In the genomic region with DNA sequence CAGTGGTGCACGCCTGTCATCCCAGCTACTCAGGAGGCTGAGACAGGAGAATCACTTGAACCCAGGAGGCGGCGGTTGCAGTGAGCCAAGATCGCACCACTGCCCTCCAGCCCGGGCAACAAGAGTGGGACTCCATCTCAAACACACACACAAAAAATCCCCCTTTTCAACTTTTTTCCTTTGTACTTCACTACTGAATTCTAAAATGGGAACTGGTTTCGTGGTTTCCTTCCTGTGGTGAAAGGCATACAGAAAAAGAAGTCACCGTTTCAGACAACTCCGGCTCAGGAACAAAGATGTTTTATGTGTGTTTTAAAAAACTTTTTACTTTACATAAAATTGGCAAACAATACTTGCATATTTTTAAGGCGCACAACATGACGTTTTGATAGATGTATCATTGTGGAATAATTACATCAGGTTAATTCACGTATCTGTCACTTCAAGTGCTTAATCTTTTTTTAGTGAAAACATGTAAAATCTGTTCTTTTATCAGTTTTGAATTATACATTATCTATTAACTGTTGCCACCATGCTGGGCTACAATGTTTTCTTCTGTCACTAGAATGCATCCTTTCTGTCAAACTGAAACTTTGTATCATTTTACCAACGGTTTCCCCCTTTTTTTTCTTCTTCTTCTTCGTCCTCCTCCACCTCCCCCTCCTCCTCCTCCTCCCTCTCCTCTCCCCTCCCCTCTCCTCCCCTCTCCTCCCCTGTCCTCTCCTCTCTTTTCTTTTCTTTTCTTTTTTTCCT, we compare ENCODE assay signal across 9 cellular contexts.
DNase-seq lines count a peak whose midpoint lies in the region; ATAC-seq and TF ChIP-seq lines count a peak whose summit lies in the region.
"Had no signal": no experiment of that assay in that cellular context is flagged by ENCODE, and none has a peak within 500 bp of the region (broad histone marks: within the 10 kb centered on the region; RNA-seq: fewer than 3 reads in every experiment).

No MANE protein-coding gene starts in this region.

- H3K4me3 Mint-ChIP-seq in CD4-positive, alpha-beta T cell = peak overlapping the region; percentile 74
- peak overlapping the region; percentile 29 for H3K4me3 Mint-ChIP-seq in activated CD8-positive, alpha-beta T cell treated with anti-CD3 and anti-CD28 coated beads, Interleukin-2, amount 10 ng/mL, durations not matched to agents 7 days and 5 days

- H3K27ac ChIP-seq in CD4-positive, alpha-beta T cell (ENCODE audit: low read depth, low read length) = no peak overlapping the region

- no peaks in the 10 kb centered on the region for H3K9me3 Mint-ChIP-seq in CD4-positive, alpha-beta T cell
- peaks cover 8% of the 10 kb centered on the region for H3K9me3 Mint-ChIP-seq in activated CD8-positive, alpha-beta T cell treated with anti-CD3 and anti-CD28 coated beads, Interleukin-2, amount 10 ng/mL, durations not matched to agents 7 days and 5 days (ENCODE audit: insufficient read depth)

- POLR2A ChIA-PET in CD4-positive, alpha-beta T cell (lab: Charles Lee) = no interaction called here
- POLR2A ChIA-PET in activated CD8-positive, alpha-beta T cell treated with anti-CD3 and anti-CD28 coated beads, Interleukin-2, amount 10 ng/mL, durations not matched to agents 7 days and 5 days (lab: Charles Lee) = no interaction called here

- no peak for TF ChIP-seq CTCF in CD4-positive, alpha-beta T cell (IDR thresholded peaks at IDR 0.05)

- H3K36me3 Mint-ChIP-seq in CD4-positive, alpha-beta T cell (ENCODE audit: low read depth) = no peaks in the 10 kb centered on the region
- H3K36me3 Mint-ChIP-seq in activated CD8-positive, alpha-beta T cell treated with anti-CD3 and anti-CD28 coated beads, Interleukin-2, amount 10 ng/mL, durations not matched to agents 7 days and 5 days (ENCODE audit: low read depth) = no peaks in the 10 kb centered on the region

- peaks cover 5% of the 10 kb centered on the region for H3K27me3 Mint-ChIP-seq in CD4-positive, alpha-beta T cell
- no peaks in the 10 kb centered on the region for H3K27me3 Mint-ChIP-seq in activated CD8-positive, alpha-beta T cell treated with anti-CD3 and anti-CD28 coated beads, Interleukin-2, amount 10 ng/mL, durations not matched to agents 7 days and 5 days (ENCODE audit: low read depth)

- H3K27me3 ChIP-seq in CD4-positive, alpha-beta T cell (ENCODE audit: control insufficient read depth, insufficient read depth, low read length) = no peaks in the 10 kb centered on the region

- ATAC-seq in CD4-positive, alpha-beta T cell (ENCODE audit: poor library complexity) = peak; percentile 48
- peak; percentile 61 for ATAC-seq in GM19372 (IDR thresholded peaks at IDR 0.05; ENCODE audit: low read depth, unreplicated experiment)
- ATAC-seq in HG03571 (IDR thresholded peaks at IDR 0.05; ENCODE audit: unreplicated experiment) = peak; percentile 71
- peak; percentile 55 for ATAC-seq in activated CD8-positive, alpha-beta T cell treated with anti-CD3 and anti-CD28 coated beads, Interleukin-2, amount 10 ng/mL, durations not matched to agents 7 days and 5 days
- ATAC-seq in HG03469 (IDR thresholded peaks at IDR 0.05; ENCODE audit: unreplicated experiment) = no peak
- ATAC-seq: right cardiac atrium had no signal

- CTCF ChIA-PET in CD4-positive, alpha-beta T cell (lab: Charles Lee) = no interaction called here
- CTCF ChIA-PET in activated CD8-positive, alpha-beta T cell treated with anti-CD3 and anti-CD28 coated beads, Interleukin-2, amount 10 ng/mL, durations not matched to agents 7 days and 5 days (lab: Charles Lee) = no interaction called here

- peaks cover 19% of the 10 kb centered on the region for H3K4me1 Mint-ChIP-seq in CD4-positive, alpha-beta T cell (ENCODE audit: low read depth)
- H3K4me1 Mint-ChIP-seq in activated CD8-positive, alpha-beta T cell treated with anti-CD3 and anti-CD28 coated beads, Interleukin-2, amount 10 ng/mL, durations not matched to agents 7 days and 5 days (ENCODE audit: low read depth) = peaks cover 20% of the 10 kb centered on the region

- no peaks in the 10 kb centered on the region for H3K9me3 ChIP-seq in CD4-positive, alpha-beta T cell (ENCODE audit: control insufficient read depth, low read length)

- intact Hi-C loops in CD4-positive, alpha-beta T cell (cut with DNase I, micrococcal nuclease) = no loop called here

- H3K27ac Mint-ChIP-seq in CD4-positive, alpha-beta T cell = peak overlapping the region; percentile 10
- peak overlapping the region; percentile 52 for H3K27ac Mint-ChIP-seq in activated CD8-positive, alpha-beta T cell treated with anti-CD3 and anti-CD28 coated beads, Interleukin-2, amount 10 ng/mL, durations not matched to agents 7 days and 5 days

- DNase-seq in CD4-positive, alpha-beta T cell = no peak
- no peak for DNase-seq in activated CD8-positive, alpha-beta T cell treated with anti-CD3 and anti-CD28 coated beads, Interleukin-2, amount 10 ng/mL, durations not matched to agents 7 days and 5 days
- DNase-seq in SW 1271 (lab: John Stamatoyannopoulos, UW) = no peak
- DNase-seq in effector CD4-positive, alpha-beta T cell = no peak
- no peak for DNase-seq in Ammon's horn (ENCODE audit: low spot score)
- DNase-seq: right cardiac atrium had no signal
